20 cellular contexts compared by ENCODE assay signal in genomic region chr15:81280086-81280485, GRCh38. TPM values are rescaled to one million over a fixed set of nuclear protein-coding genes. Genes with fewer than 3 reads are reported as not detected.
A peak's percentile ranks its signal among the peaks of the same experiment; 100 is the strongest.
DNase-seq lines count a peak whose midpoint lies in the region; ATAC-seq and TF ChIP-seq lines count a peak whose summit lies in the region.
"Had no signal": no experiment of that assay in that cellular context is flagged by ENCODE, and none has a peak within 500 bp of the region (broad histone marks: within the 10 kb centered on the region; RNA-seq: fewer than 3 reads in every experiment).

No MANE protein-coding gene starts in this region.

- no peak overlapping the region for H3K4me2 ChIP-seq in H9 (ENCODE audit: insufficient read depth, insufficient read length, low read length)
- H3K4me2 ChIP-seq: BLaER1, KMS-11, SK-N-SH had no signal

- H2BK5ac ChIP-seq in H9 (ENCODE audit: insufficient read length, low read length) = no peak overlapping the region

- H3K9me3 Mint-ChIP-seq in CD4-positive, CD25-positive, alpha-beta regulatory T cell = peaks cover 0 to 9% (median 6%) of the 10 kb centered on the region in 7 donors
- peaks cover 22 to 27% of the 10 kb centered on the region in 2 experiments for H3K9me3 Mint-ChIP-seq in H9
- H3K9me3 Mint-ChIP-seq in stimulated activated effector memory CD8-positive, alpha-beta T cell treated with anti-CD3 and anti-CD28 coated beads, Interleukin-12 subunit alpha, Interleukin-12 subunit beta, amount 100 ng/mL, for 72 hours = peaks cover 10% of the 10 kb centered on the region

- peaks cover 13 to 72% (median 25%) of the 10 kb centered on the region in 4 donors for H3K4me1 Mint-ChIP-seq in CD4-positive, CD25-positive, alpha-beta regulatory T cell
- peaks cover 2 to 4% of the 10 kb centered on the region in 2 experiments for H3K4me1 Mint-ChIP-seq in H9
- peaks cover 10% of the 10 kb centered on the region for H3K4me1 Mint-ChIP-seq in stimulated activated effector memory CD8-positive, alpha-beta T cell treated with anti-CD3 and anti-CD28 coated beads, Interleukin-12 subunit alpha, Interleukin-12 subunit beta, amount 100 ng/mL, for 72 hours

- no peak overlapping the region for H4K91ac ChIP-seq in H9 (ENCODE audit: insufficient read length, low read depth, low read length)

- no peak overlapping the region for H3K4ac ChIP-seq in H9 (ENCODE audit: low read depth, low read length)

- H3K18ac ChIP-seq in H9 (ENCODE audit: insufficient read length, low read depth, low read length) = no peak overlapping the region

- no peaks in the 10 kb centered on the region for H3K36me3 ChIP-seq in CD4-positive, CD25-positive, alpha-beta regulatory T cell (ENCODE audit: control insufficient read depth, insufficient read depth, low read length)
- H3K36me3 ChIP-seq: BLaER1 had no signal

- H3K27me3 ChIP-seq in CD4-positive, CD25-positive, alpha-beta regulatory T cell (ENCODE audit: control insufficient read depth, insufficient read depth, low read length) = no peaks in the 10 kb centered on the region
- H3K27me3 ChIP-seq in H9 (ENCODE audit: insufficient read depth, low read length) = no peaks in the 10 kb centered on the region
- H3K27me3 ChIP-seq: BLaER1 had no signal

- peaks cover 4 to 5% of the 10 kb centered on the region in 2 experiments for H3K9me3 ChIP-seq in CD4-positive, CD25-positive, alpha-beta regulatory T cell (ENCODE audit: control insufficient read depth in 2 of 2, low read length in 2 of 2)
- H3K9me3 ChIP-seq in H9 (ENCODE audit: control insufficient read depth, low read depth, low read length) = peaks cover 4% of the 10 kb centered on the region

- H3K56ac ChIP-seq in H9 (ENCODE audit: insufficient read length, low read depth, low read length) = no peak overlapping the region

- H3T11ph ChIP-seq in H9 (ENCODE audit: low read length) = no peak overlapping the region

- no peak overlapping the region for H3K14ac ChIP-seq in H9 (ENCODE audit: insufficient read depth, low read length)

- no peaks in the 10 kb centered on the region for H3K27me3 Mint-ChIP-seq in CD4-positive, CD25-positive, alpha-beta regulatory T cell
- H3K27me3 Mint-ChIP-seq in H9 (ENCODE audit: low read depth) = peaks cover 2% of the 10 kb centered on the region

- H4K5ac ChIP-seq in H9 (ENCODE audit: insufficient read length, low read depth, low read length) = no peak overlapping the region

- no peaks in the 10 kb centered on the region for H3K79me1 ChIP-seq in H9 (ENCODE audit: insufficient read depth, low read depth, low read length, poor library complexity, severe bottlenecking)

- no peak overlapping the region for H3K4me3 ChIP-seq in CD4-positive, CD25-positive, alpha-beta regulatory T cell (ENCODE audit: low read depth, low read length)
- H3K4me3 ChIP-seq: BLaER1 had no signal

- H2AFZ ChIP-seq in H9 (ENCODE audit: low read length) = no peak overlapping the region

- TF ChIP-seq CTCF in H9 (conservative IDR thresholded peaks at IDR 0.05) = no peak

- no peaks in the 10 kb centered on the region for H3K79me2 ChIP-seq in H9 (ENCODE audit: insufficient read depth, low read length)

- H3K27ac Mint-ChIP-seq in CD4-positive, CD25-positive, alpha-beta regulatory T cell = peak overlapping the region in 2 of 3 donors; percentile 18 to 50
- no peak overlapping the region; a peak in 1 of 7 replicates for H3K27ac Mint-ChIP-seq in H9
- peak overlapping the region; percentile 33 for H3K27ac Mint-ChIP-seq in stimulated activated effector memory CD8-positive, alpha-beta T cell treated with anti-CD3 and anti-CD28 coated beads, Interleukin-12 subunit alpha, Interleukin-12 subunit beta, amount 100 ng/mL, for 72 hours

- H3K27ac ChIP-seq in CD4-positive, CD25-positive, alpha-beta regulatory T cell (ENCODE audit: insufficient read depth, low read length, poor library complexity, severe bottlenecking) = no peak overlapping the region
- no peak overlapping the region for H3K27ac ChIP-seq in H9 (ENCODE audit: insufficient read length, low read depth, low read length)
- H3K27ac ChIP-seq: BLaER1, KMS-11 had no signal

- H3K36me3 Mint-ChIP-seq in CD4-positive, CD25-positive, alpha-beta regulatory T cell = no peaks in the 10 kb centered on the region
- peaks cover 5 to 18% (median 10%) of the 10 kb centered on the region in 3 experiments; a peak in 6 of 7 replicates for H3K36me3 Mint-ChIP-seq in H9 (ENCODE audit: insufficient read depth in 1 of 3, low read depth in 3 of 3)
- no peaks in the 10 kb centered on the region for H3K36me3 Mint-ChIP-seq in stimulated activated effector memory CD8-positive, alpha-beta T cell treated with anti-CD3 and anti-CD28 coated beads, Interleukin-12 subunit alpha, Interleukin-12 subunit beta, amount 100 ng/mL, for 72 hours

- H3K4me3 Mint-ChIP-seq in CD4-positive, CD25-positive, alpha-beta regulatory T cell = peak overlapping the region in 1 of 4 donors; percentile 4
- H3K4me3 Mint-ChIP-seq in H9 = no peak overlapping the region
- no peak overlapping the region for H3K4me3 Mint-ChIP-seq in stimulated activated effector memory CD8-positive, alpha-beta T cell treated with anti-CD3 and anti-CD28 coated beads, Interleukin-12 subunit alpha, Interleukin-12 subunit beta, amount 100 ng/mL, for 72 hours

- no peak for ATAC-seq in CD4-positive, CD25-positive, alpha-beta regulatory T cell (ENCODE audit: low read depth in 2 of 2)
- ATAC-seq in stimulated activated effector memory CD8-positive, alpha-beta T cell treated with anti-CD3 and anti-CD28 coated beads, Interleukin-12 subunit alpha, Interleukin-12 subunit beta, amount 100 ng/mL, for 72 hours = no peak
- no peak for ATAC-seq in GM21515 (IDR thresholded peaks at IDR 0.05; ENCODE audit: unreplicated experiment)

- no peak overlapping the region for H2BK12ac ChIP-seq in H9 (ENCODE audit: insufficient read length, low read depth, low read length)

- H4K20me1 ChIP-seq in H9 (ENCODE audit: control insufficient read depth, insufficient read depth, insufficient read length) = no peaks in the 10 kb centered on the region
- H4K20me1 ChIP-seq: BLaER1 had no signal

- no peak overlapping the region for H2BK20ac ChIP-seq in H9 (ENCODE audit: low read depth, low read length, poor library complexity, severe bottlenecking)

- H3K23me2 ChIP-seq in H9 (ENCODE audit: insufficient read length, low read depth, low read length, poor library complexity, severe bottlenecking) = no peaks in the 10 kb centered on the region

- H4K8ac ChIP-seq in H9 (replicated peaks; ENCODE audit: insufficient read length, low read depth, low read length) = no peak overlapping the region

- no peak overlapping the region for H2BK15ac ChIP-seq in H9 (ENCODE audit: low read depth, low read length)

- H3K9ac ChIP-seq in H9 (ENCODE audit: extremely low read depth, insufficient read length, low read length) = no peak overlapping the region
- H3K9ac ChIP-seq: BLaER1, KMS-11, SK-N-SH had no signal

- peaks cover 22% of the 10 kb centered on the region for H3K4me1 ChIP-seq in CD4-positive, CD25-positive, alpha-beta regulatory T cell (ENCODE audit: control insufficient read depth, insufficient read depth, low read length, poor library complexity, severe bottlenecking)
- no peaks in the 10 kb centered on the region for H3K4me1 ChIP-seq in H9 (ENCODE audit: insufficient read depth, low read length)

- WGBS in H9 (ENCODE audit: extremely low coverage, insufficient read length, low lambda C conversion rate) = no CpG with 5 or more reads among the region's 5 CpGs

- no peak for DNase-seq in CD4-positive, CD25-positive, alpha-beta regulatory T cell
- peak; percentile 6 for DNase-seq in H9
- peak; percentile 44 for DNase-seq in islet precursor cell
- DNase-seq in stimulated activated effector memory CD8-positive, alpha-beta T cell treated with anti-CD3 and anti-CD28 coated beads, Interleukin-12 subunit alpha, Interleukin-12 subunit beta, amount 100 ng/mL, for 72 hours (ENCODE audit: low spot score in 2 of 2) = no peak
- DNase-seq in OCI-M2 (lab: John Stamatoyannopoulos, UW; ENCODE audit: unreplicated experiment) = no peak
- DNase-seq in DMS 273 (lab: John Stamatoyannopoulos, UW; ENCODE audit: unreplicated experiment) = no peak
- DNase-seq: DMS53, GDM1, IMR-90, NCI-H1105, NCI-H146, NCI-H2029 treated with DMSO at 0.1 percent for 48 hours, NCI-H345, NCI-H526, OCI-M1, SIG-M5, SK-N-SH had no signal

- no peak overlapping the region for H2BK120ac ChIP-seq in H9 (ENCODE audit: low read depth, low read length, poor library complexity, severe bottlenecking)

- H2AK5ac ChIP-seq in H9 (ENCODE audit: insufficient read length, low read length) = no peak overlapping the region

- no peak overlapping the region for H3K23ac ChIP-seq in H9 (ENCODE audit: insufficient read length, low read depth, low read length)

RNA-seq across cellular contexts. Expression of gene STARD5, which starts 43.9 kb away (rescaled TPM):
- 6.6 TPM for total RNA-seq in CD4-positive, CD25-positive, alpha-beta regulatory T cell
- 1 to 10 TPM; 4.0 to 5.0 (median 4.1) TPM for polyA plus RNA-seq in CD4-positive, CD25-positive, alpha-beta regulatory T cell
- total RNA-seq in H9 (2021) = 2.3 and 2.4 TPM in 2 replicates

Comparison
In these comparisons a context has a peak if more than half of its experiments do, and no peak if none do; other contexts are left out.
1. DNase-seq: peak in H9 (single experiment) and islet precursor cell (single experiment); none in CD4-positive, CD25-positive, alpha-beta regulatory T cell (0 of 3), stimulated activated effector memory CD8-positive, alpha-beta T cell treated with anti-CD3 and anti-CD28 coated beads, Interleukin-12 subunit alpha, Interleukin-12 subunit beta, amount 100 ng/mL, for 72 hours (0 of 2), OCI-M2 (single experiment) and DMS 273 (single experiment).
2. H3K27ac Mint-ChIP-seq: peak in CD4-positive, CD25-positive, alpha-beta regulatory T cell (2 of 3) and stimulated activated effector memory CD8-positive, alpha-beta T cell treated with anti-CD3 and anti-CD28 coated beads, Interleukin-12 subunit alpha, Interleukin-12 subunit beta, amount 100 ng/mL, for 72 hours (single experiment); none in H9 (0 of 3).